14 cellular contexts compared by ENCODE assay signal in genomic region chr3:27486328-27486727, GRCh38. TPM values are rescaled to one million over a fixed set of nuclear protein-coding genes. Genes with fewer than 3 reads are reported as not detected.
DNase-seq lines count a peak whose midpoint lies in the region; ATAC-seq and TF ChIP-seq lines count a peak whose summit lies in the region.
"Had no signal": no experiment of that assay in that cellular context is flagged by ENCODE, and none has a peak within 500 bp of the region (broad histone marks: within the 10 kb centered on the region; RNA-seq: fewer than 3 reads in every experiment).

No MANE protein-coding gene starts in this region.

- H3K9me1 ChIP-seq in IMR-90 (ENCODE audit: insufficient read depth, low read length): peaks cover 5% of the 10 kb centered on the region; the same call in 1 of the 2 replicates

- no peak overlapping the region for H3K4me2 ChIP-seq in IMR-90 (ENCODE audit: low read depth, low read length)
- H3K4me2 ChIP-seq: hepatocyte had no signal

- H3K27ac ChIP-seq in CD4-positive, alpha-beta T cell (ENCODE audit: low read depth, low read length): no peak overlapping the region
- no peak overlapping the region for H3K27ac ChIP-seq in IMR-90 (ENCODE audit: insufficient read depth, low read length)
- H3K27ac ChIP-seq: hepatocyte, HL-60, thoracic aorta had no signal

- no peak overlapping the region for H3K9ac ChIP-seq in IMR-90 (ENCODE audit: low read depth, low read length)

- in situ Hi-C loops in IMR-90 (cut with MboI; ENCODE audit: low sequenced_read_pairs): loop anchor here (5.0 to 10.0 kb wide), 2 partner anchors 41 to 188 kb away; no protein-coding TSS in a partner anchor

- no peak overlapping the region for H3K27ac Mint-ChIP-seq in CD4-positive, alpha-beta T cell
- H3K27ac Mint-ChIP-seq in brain: peak overlapping the region in 4 of 5 experiments; percentile 60 to 93 (median 80)
- H3K27ac Mint-ChIP-seq in natural killer cell treated with Interleukin-12 subunit alpha and Interleukin-12 subunit beta and Interleukin-15 and Interleukin-18, amount 100 ng/mL, for 72 hours: peak overlapping the region in 1 of 2 donors; percentile 36
- H3K27ac Mint-ChIP-seq: activated naive CD4-positive, alpha-beta T cell treated with anti-CD3 and anti-CD28 coated beads, Interleukin-2, amount 10 ng/mL, durations not matched to agents 7 days and 5 days; stimulated activated effector memory CD8-positive, alpha-beta T cell treated with anti-CD3 and anti-CD28 coated beads, Interleukin-12 subunit alpha, Interleukin-12 subunit beta, amount 100 ng/mL, for 72 hours had no signal

- no peaks in the 10 kb centered on the region for H3K36me3 ChIP-seq in IMR-90 (ENCODE audit: control insufficient read depth, insufficient read depth, low read length)
- H3K36me3 ChIP-seq: thoracic aorta had no signal

- dilution Hi-C loops in IMR-90 (cut with HindIII; ENCODE audit: low sequenced_read_pairs, unreplicated experiment): no loop called here

- no TSS peak for BruUV-seq in IMR-90 (replicated peaks; lab: Mats Ljungman, UMichigan)

- no peak for ATAC-seq in CD4-positive, alpha-beta T cell (ENCODE audit: poor library complexity)
- ATAC-seq in IMR-90 (ENCODE audit: low read depth) (no peak), HG02588 (IDR thresholded peaks at IDR 0.05; ENCODE audit: unreplicated experiment) (no peak)
- ATAC-seq in natural killer cell treated with Interleukin-12 subunit alpha and Interleukin-12 subunit beta and Interleukin-15 and Interleukin-18, amount 100 ng/mL, for 72 hours: no peak
- ATAC-seq: K562; stimulated activated effector memory CD8-positive, alpha-beta T cell treated with anti-CD3 and anti-CD28 coated beads, Interleukin-12 subunit alpha, Interleukin-12 subunit beta, amount 100 ng/mL, for 72 hours had no signal

- H3K4me1 ChIP-seq in IMR-90 (ENCODE audit: control insufficient read depth, insufficient read depth, low read length): peaks cover 2% of the 10 kb centered on the region; the same call in 1 of the 2 replicates

- H3K4me1 Mint-ChIP-seq in CD4-positive, alpha-beta T cell (ENCODE audit: low read depth): peaks cover 20% of the 10 kb centered on the region
- H3K4me1 Mint-ChIP-seq in brain: peaks cover 34% of the 10 kb centered on the region
- peaks cover 14 to 27% of the 10 kb centered on the region in 2 donors for H3K4me1 Mint-ChIP-seq in natural killer cell treated with Interleukin-12 subunit alpha and Interleukin-12 subunit beta and Interleukin-15 and Interleukin-18, amount 100 ng/mL, for 72 hours (ENCODE audit: low read depth in 2 of 2)

- H3K36me3 Mint-ChIP-seq in CD4-positive, alpha-beta T cell (ENCODE audit: low read depth): peaks cover 10% of the 10 kb centered on the region
- H3K36me3 Mint-ChIP-seq in brain: peaks cover 5% of the 10 kb centered on the region
- peaks cover 9% of the 10 kb centered on the region for H3K36me3 Mint-ChIP-seq in natural killer cell treated with Interleukin-12 subunit alpha and Interleukin-12 subunit beta and Interleukin-15 and Interleukin-18, amount 100 ng/mL, for 72 hours

- H4K5ac ChIP-seq in IMR-90 (ENCODE audit: low read depth, low read length): no peak overlapping the region

- peak overlapping the region; percentile 28; the same call in 1 of the 3 replicates for H2BK15ac ChIP-seq in IMR-90 (ENCODE audit: low read depth, low read length)

- H4K8ac ChIP-seq in IMR-90 (ENCODE audit: low read depth in 2 of 2, low read length in 2 of 2): no peak overlapping the region

- H3K27me3 ChIP-seq in CD4-positive, alpha-beta T cell (ENCODE audit: control insufficient read depth, insufficient read depth, low read length): no peaks in the 10 kb centered on the region
- no peaks in the 10 kb centered on the region for H3K27me3 ChIP-seq in IMR-90 (ENCODE audit: control insufficient read depth, insufficient read depth, low read length)
- H3K27me3 ChIP-seq: hepatocyte had no signal

- TF ChIP-seq CTCF in CD4-positive, alpha-beta T cell (IDR thresholded peaks at IDR 0.05): no peak
- no peak for TF ChIP-seq CTCF in IMR-90 (conservative IDR thresholded peaks at IDR 0.05; ENCODE audit: low read depth, low read length)
- TF ChIP-seq CTCF in brain (conservative IDR thresholded peaks at IDR 0.05): no peak

- CTCF ChIA-PET in CD4-positive, alpha-beta T cell (lab: Charles Lee): interaction anchor here (0.7 kb wide), 1 partner anchor 32 kb away, joined by 3 read pairs; no protein-coding TSS in a partner anchor
- CTCF ChIA-PET in IMR-90 (lab: Yijun Ruan, JAX): interaction anchor here (1.0 kb wide), 1 partner anchor 36 kb away, joined by 3 read pairs; no protein-coding TSS in a partner anchor

- WGBS in IMR-90 (ENCODE audit: extremely low coverage in 2 of 2, insufficient read length in 1 of 2), 2 experiments: 96% methylated on average over 3 of the region's 7 CpGs; no CpG with 5 or more reads in 1 of the 2 experiments

- H3K9me3 ChIP-seq in CD4-positive, alpha-beta T cell (ENCODE audit: control insufficient read depth, low read length): no peaks in the 10 kb centered on the region
- no peaks in the 10 kb centered on the region for H3K9me3 ChIP-seq in IMR-90 (ENCODE audit: control insufficient read depth, insufficient read depth, low read length)
- H3K9me3 ChIP-seq: thoracic aorta had no signal

- H3K4me3 Mint-ChIP-seq in CD4-positive, alpha-beta T cell: peak overlapping the region; percentile 82
- peak overlapping the region in 4 of 5 experiments; percentile 26 to 72 (median 47) for H3K4me3 Mint-ChIP-seq in brain
- peak overlapping the region; percentile 58 for H3K4me3 Mint-ChIP-seq in natural killer cell treated with Interleukin-12 subunit alpha and Interleukin-12 subunit beta and Interleukin-15 and Interleukin-18, amount 100 ng/mL, for 72 hours
- H3K4me3 Mint-ChIP-seq: activated naive CD4-positive, alpha-beta T cell treated with anti-CD3 and anti-CD28 coated beads, Interleukin-2, amount 10 ng/mL, durations not matched to agents 7 days and 5 days; stimulated activated effector memory CD8-positive, alpha-beta T cell treated with anti-CD3 and anti-CD28 coated beads, Interleukin-12 subunit alpha, Interleukin-12 subunit beta, amount 100 ng/mL, for 72 hours had no signal

- no peak overlapping the region for H3K4me3 ChIP-seq in IMR-90 (ENCODE audit: insufficient read depth, low read depth, low read length)
- H3K4me3 ChIP-seq: hepatocyte, K562, thoracic aorta had no signal

- H3K27me3 Mint-ChIP-seq in CD4-positive, alpha-beta T cell: no peaks in the 10 kb centered on the region
- H3K27me3 Mint-ChIP-seq in brain: peaks cover 5% of the 10 kb centered on the region
- H3K27me3 Mint-ChIP-seq in natural killer cell treated with Interleukin-12 subunit alpha and Interleukin-12 subunit beta and Interleukin-15 and Interleukin-18, amount 100 ng/mL, for 72 hours: no peaks in the 10 kb centered on the region
- H3K27me3 Mint-ChIP-seq: activated naive CD4-positive, alpha-beta T cell treated with anti-CD3 and anti-CD28 coated beads, Interleukin-2, amount 10 ng/mL, durations not matched to agents 7 days and 5 days had no signal

- H4K91ac ChIP-seq in IMR-90 (ENCODE audit: insufficient read depth, low read depth, low read length): no peak overlapping the region

- no peak overlapping the region for H3K18ac ChIP-seq in IMR-90 (ENCODE audit: low read depth, low read length)

- H3K79me1 ChIP-seq in IMR-90 (ENCODE audit: low read depth in 1 of 2, low read length in 2 of 2): peaks cover 0 to 16% of the 10 kb centered on the region in 2 experiments; a peak in 2 of 4 replicates

- POLR2A ChIA-PET in CD4-positive, alpha-beta T cell (lab: Charles Lee): no interaction called here
- POLR2A ChIA-PET in IMR-90 (lab: Charles Lee; ENCODE audit: unreplicated experiment): no interaction called here

- peaks cover 19% of the 10 kb centered on the region for H4K20me1 ChIP-seq in IMR-90 (ENCODE audit: insufficient read depth, low read length)

- H3K14ac ChIP-seq in IMR-90 (replicated peaks; ENCODE audit: low read depth, low read length): no peak overlapping the region

- no peak for DNase-seq in CD4-positive, alpha-beta T cell
- DNase-seq in IMR-90: no peak
- DNase-seq in natural killer cell treated with Interleukin-12 subunit alpha and Interleukin-12 subunit beta and Interleukin-15 and Interleukin-18, amount 100 ng/mL, for 72 hours (ENCODE audit: low spot score): no peak
- no peak for DNase-seq in OCI-M2 (lab: John Stamatoyannopoulos, UW; ENCODE audit: unreplicated experiment)
- DNase-seq in middle frontal gyrus (ENCODE audit: extremely low spot score, low spot score): no peak
- DNase-seq: activated naive CD4-positive, alpha-beta T cell treated with anti-CD3 and anti-CD28 coated beads, Interleukin-2, amount 10 ng/mL, durations not matched to agents 7 days and 5 days; NCI-H510A had no signal

- H2AK9ac ChIP-seq in IMR-90 (replicated peaks; ENCODE audit: low read depth, low read length, poor library complexity): no peak overlapping the region

- TF ChIP-seq RAD21 in IMR-90 (IDR thresholded peaks at IDR 0.05; ENCODE audit: low read length): no peak

- no peak overlapping the region for H3K23ac ChIP-seq in IMR-90 (ENCODE audit: low read depth, low read length)

- no peak overlapping the region for H2BK20ac ChIP-seq in IMR-90 (ENCODE audit: low read depth, low read length)

- TF ChIP-seq POLR2A in IMR-90 (IDR thresholded peaks at IDR 0.05; ENCODE audit: low read depth, low read length): no peak

- intact Hi-C loops in CD4-positive, alpha-beta T cell (cut with DNase I, micrococcal nuclease): loop anchor here (10.0 kb wide), 4 partner anchors 148 to 1692 kb away; partner anchors contain the start of genes CMC1 (in 1 of the 2) and OXSM (in 1 of the 2)
- intact Hi-C loops in IMR-90 (cut with micrococcal nuclease): loop anchor here (10.0 kb wide), 1 partner anchor 848 kb away; no protein-coding TSS in a partner anchor

- H3K56ac ChIP-seq in IMR-90 (ENCODE audit: extremely low read depth, insufficient read depth, low read length): no peak overlapping the region

- H3K9me3 Mint-ChIP-seq in CD4-positive, alpha-beta T cell: no peaks in the 10 kb centered on the region
- peaks cover 0 to 3% (median 0%) of the 10 kb centered on the region in 5 experiments for H3K9me3 Mint-ChIP-seq in brain
- H3K9me3 Mint-ChIP-seq in natural killer cell treated with Interleukin-12 subunit alpha and Interleukin-12 subunit beta and Interleukin-15 and Interleukin-18, amount 100 ng/mL, for 72 hours: no peaks in the 10 kb centered on the region
- H3K9me3 Mint-ChIP-seq: activated naive CD4-positive, alpha-beta T cell treated with anti-CD3 and anti-CD28 coated beads, Interleukin-2, amount 10 ng/mL, durations not matched to agents 7 days and 5 days; stimulated activated effector memory CD8-positive, alpha-beta T cell treated with anti-CD3 and anti-CD28 coated beads, Interleukin-12 subunit alpha, Interleukin-12 subunit beta, amount 100 ng/mL, for 72 hours had no signal

- no peak overlapping the region for H3K4ac ChIP-seq in IMR-90 (ENCODE audit: low read depth, low read length)

- H2BK5ac ChIP-seq in IMR-90 (ENCODE audit: low read depth, low read length, poor library complexity, severe bottlenecking): no peak overlapping the region

- no peak overlapping the region for H2AFZ ChIP-seq in IMR-90 (replicated peaks; ENCODE audit: low read length, poor library complexity)
- H2AFZ ChIP-seq: hepatocyte had no signal

- H2BK120ac ChIP-seq in IMR-90 (ENCODE audit: low read depth, low read length): no peak overlapping the region

- H2AK5ac ChIP-seq in IMR-90 (ENCODE audit: low read depth, low read length): peak overlapping the region; percentile 56; the same call in 1 of the 2 replicates

RNA-seq across cellular contexts. Expression of gene SLC4A7, which starts 2.1 kb away (rescaled TPM):
- 10 to 100 TPM; 37.0 to 38.3 TPM for total RNA-seq in CD4-positive, alpha-beta T cell
- 50.4 and 86.7 TPM in 2 replicates for total RNA-seq in IMR-90 (2012; rRNA removed)
- polyA plus RNA-seq in IMR-90 (2012; rRNA removed) (13.8 and 17.7 TPM in 2 replicates), brain (ENCODE audit: insufficient read depth, low read depth, low replicate concordance) (1.2 TPM)
- 1.9 and 2.5 TPM in 2 replicates for polyA plus RNA-seq in IMR-90 (2012; cell fraction: cytosol; rRNA removed)
- 14.8 and 59.8 TPM in 2 replicates for polyA plus RNA-seq in IMR-90 (2012; cell fraction: nucleus; rRNA removed; ENCODE audit: low replicate concordance)
- total RNA-seq in natural killer cell treated with Interleukin-12 subunit alpha and Interleukin-12 subunit beta and Interleukin-15 and Interleukin-18, amount 100 ng/mL, for 72 hours: 100 to 1,000 TPM in 1 of 2 donors, 10 to 100 TPM in 1; 39.7 to 106 TPM
